ENCODE assay signal across 15 cellular contexts in the genomic region with DNA sequence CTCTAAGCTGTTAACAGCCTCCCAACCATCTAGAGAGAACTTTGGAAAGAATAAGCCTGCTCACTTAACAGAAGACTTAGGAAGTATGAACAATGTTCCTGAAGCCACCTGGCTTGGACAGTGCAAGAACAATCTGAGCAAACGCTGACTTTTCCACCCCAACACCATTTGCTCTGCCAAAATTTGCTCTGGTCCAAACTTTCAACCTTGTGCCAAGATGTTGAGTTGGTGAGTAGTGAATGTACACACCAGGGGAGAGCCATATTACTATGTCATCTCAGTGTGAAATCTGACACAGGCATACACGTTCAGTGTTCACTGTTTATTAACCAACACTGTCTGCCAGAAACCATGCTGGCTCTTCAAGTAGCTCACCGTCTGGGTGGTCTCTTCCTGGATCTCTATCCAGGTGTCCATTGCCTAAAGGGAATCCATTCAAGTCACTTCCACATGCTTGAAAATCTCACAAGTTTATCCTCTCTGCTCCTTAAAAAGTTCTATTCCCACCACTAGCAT.
DNase-seq lines count a peak whose midpoint lies in the region; ATAC-seq, FAIRE-seq and TF ChIP-seq lines count a peak whose summit lies in the region.
"Had no signal": no experiment of that assay in that cellular context is flagged by ENCODE, and none has a peak within 500 bp of the region (broad histone marks: within the 10 kb centered on the region; RNA-seq: fewer than 3 reads in every experiment).

No MANE protein-coding gene starts in this region.

- peaks cover 54% of the 10 kb centered on the region for H3K4me1 Mint-ChIP-seq in activated naive CD4-positive, alpha-beta T cell treated with anti-CD3 and anti-CD28 coated beads, Interleukin-2, amount 50 U/mL, for 24 hours
- H3K4me1 Mint-ChIP-seq in stimulated activated memory B cell treated with anti-CD40 and anti-IgM and Interleukin-4, amounts not matched to agents 10 μg/mL and 1 μg/mL and 100 μg/mL, for 72 hours = peaks cover 17% of the 10 kb centered on the region

- H3K36me3 Mint-ChIP-seq in activated naive CD4-positive, alpha-beta T cell treated with anti-CD3 and anti-CD28 coated beads, Interleukin-2, amount 50 U/mL, for 24 hours = peaks cover 1% of the 10 kb centered on the region
- peaks cover 0 to 16% of the 10 kb centered on the region in 2 donors for H3K36me3 Mint-ChIP-seq in activated naive CD4-positive, alpha-beta T cell treated with anti-CD3 and anti-CD28 coated beads, Interleukin-2, amount 50 U/mL, for 72 hours
- no peaks in the 10 kb centered on the region for H3K36me3 Mint-ChIP-seq in stimulated activated memory B cell treated with anti-CD40 and anti-IgM and Interleukin-4, amounts not matched to agents 10 μg/mL and 1 μg/mL and 100 μg/mL, for 72 hours

- no peak for TF ChIP-seq POLR2A in adrenal gland (IDR thresholded peaks at IDR 0.05)

- no peaks in the 10 kb centered on the region for H3K9me3 Mint-ChIP-seq in activated naive CD4-positive, alpha-beta T cell treated with anti-CD3 and anti-CD28 coated beads, Interleukin-2, amount 50 U/mL, for 24 hours
- peaks cover 0 to 10% of the 10 kb centered on the region in 2 donors for H3K9me3 Mint-ChIP-seq in activated naive CD4-positive, alpha-beta T cell treated with anti-CD3 and anti-CD28 coated beads, Interleukin-2, amount 50 U/mL, for 72 hours
- H3K9me3 Mint-ChIP-seq in stimulated activated memory B cell treated with anti-CD40 and anti-IgM and Interleukin-4, amounts not matched to agents 10 μg/mL and 1 μg/mL and 100 μg/mL, for 72 hours = no peaks in the 10 kb centered on the region

- H3K4me3 ChIP-seq in astrocyte of the cerebellum (ENCODE audit: low read depth, low read length) (no peak overlapping the region), adrenal gland (no peak overlapping the region)
- H3K4me3 ChIP-seq: sigmoid colon had no signal

- no peak for DNase-seq in activated naive CD4-positive, alpha-beta T cell treated with anti-CD3 and anti-CD28 coated beads, Interleukin-2, amount 50 U/mL, for 72 hours (ENCODE audit: low spot score in 2 of 2)
- DNase-seq in NCI-H2081 treated with DMSO at 0.1 percent for 48 hours (lab: John Stamatoyannopoulos, UW) = peak; percentile 97
- peak; percentile 55 for DNase-seq in astrocyte of the cerebellum (ENCODE audit: low read depth)
- no peak for DNase-seq in T-helper 9 cell
- DNase-seq in adrenal gland = no peak
- no peak for DNase-seq in HTR-8/SVneo (ENCODE audit: insufficient read length, low spot score)
- DNase-seq: activated CD4-positive, CD25-positive, alpha-beta regulatory T cell; central memory CD4-positive, alpha-beta T cell; glutamatergic neuron; NCI-H526; SIG-M5; sigmoid colon had no signal

- WGBS in adrenal gland, 4 donors = 78 to 83% (median 81%) methylated on average over 3 of the region's 3 CpGs

- peak overlapping the region; percentile 33 for H3K27ac Mint-ChIP-seq in activated naive CD4-positive, alpha-beta T cell treated with anti-CD3 and anti-CD28 coated beads, Interleukin-2, amount 50 U/mL, for 24 hours
- H3K27ac Mint-ChIP-seq in activated naive CD4-positive, alpha-beta T cell treated with anti-CD3 and anti-CD28 coated beads, Interleukin-2, amount 50 U/mL, for 72 hours = no peak overlapping the region
- H3K27ac Mint-ChIP-seq in stimulated activated memory B cell treated with anti-CD40 and anti-IgM and Interleukin-4, amounts not matched to agents 10 μg/mL and 1 μg/mL and 100 μg/mL, for 72 hours = peak overlapping the region; percentile 92

- no peaks in the 10 kb centered on the region for H3K4me1 ChIP-seq in adrenal gland (replicated peaks in 1 of 2)
- H3K4me1 ChIP-seq: sigmoid colon had no signal

- no peak overlapping the region for H3K27ac ChIP-seq in adrenal gland
- H3K27ac ChIP-seq: KMS-11, sigmoid colon had no signal

- ATAC-seq in activated naive CD4-positive, alpha-beta T cell treated with anti-CD3 and anti-CD28 coated beads, Interleukin-2, amount 50 U/mL, for 72 hours = no peak
- ATAC-seq in stimulated activated memory B cell treated with anti-CD40 and anti-IgM and Interleukin-4, amounts not matched to agents 10 μg/mL and 1 μg/mL and 100 μg/mL, for 72 hours = no peak

- H3K27me3 Mint-ChIP-seq in activated naive CD4-positive, alpha-beta T cell treated with anti-CD3 and anti-CD28 coated beads, Interleukin-2, amount 50 U/mL, for 24 hours = no peaks in the 10 kb centered on the region
- H3K27me3 Mint-ChIP-seq in stimulated activated memory B cell treated with anti-CD40 and anti-IgM and Interleukin-4, amounts not matched to agents 10 μg/mL and 1 μg/mL and 100 μg/mL, for 72 hours = no peaks in the 10 kb centered on the region

- no peak for TF ChIP-seq CTCF in astrocyte of the cerebellum (IDR thresholded peaks at IDR 0.05; ENCODE audit: low read depth, low read length, missing control alignments)
- no peak for TF ChIP-seq CTCF in adrenal gland (IDR thresholded peaks at IDR 0.05)

- no peaks in the 10 kb centered on the region for H3K27me3 ChIP-seq in adrenal gland
- H3K27me3 ChIP-seq: sigmoid colon had no signal

- in situ Hi-C loops in astrocyte of the cerebellum (cut with HindIII; ENCODE audit: low sequenced_read_pairs) = no loop called here

- H3K9me3 ChIP-seq in adrenal gland (replicated peaks in 1 of 3) = no peaks in the 10 kb centered on the region
- H3K9me3 ChIP-seq: sigmoid colon had no signal

- intact Hi-C loops in adrenal gland (cut with DNase I) = no loop called here

- H3K36me3 ChIP-seq in adrenal gland (replicated peaks in 1 of 2) = no peaks in the 10 kb centered on the region
- H3K36me3 ChIP-seq: sigmoid colon had no signal

- H3K4me3 Mint-ChIP-seq in activated naive CD4-positive, alpha-beta T cell treated with anti-CD3 and anti-CD28 coated beads, Interleukin-2, amount 50 U/mL, for 24 hours = peak overlapping the region; percentile 39
- no peak overlapping the region for H3K4me3 Mint-ChIP-seq in stimulated activated memory B cell treated with anti-CD40 and anti-IgM and Interleukin-4, amounts not matched to agents 10 μg/mL and 1 μg/mL and 100 μg/mL, for 72 hours

- no peak for FAIRE-seq in HTR-8/SVneo (lab: Jason Lieb, UNC)

Comparison
In these comparisons a context has a peak if more than half of its experiments do, and no peak if none do; other contexts are left out.
1. H3K27ac Mint-ChIP-seq: peak in activated naive CD4-positive, alpha-beta T cell treated with anti-CD3 and anti-CD28 coated beads, Interleukin-2, amount 50 U/mL, for 24 hours (single experiment) and stimulated activated memory B cell treated with anti-CD40 and anti-IgM and Interleukin-4, amounts not matched to agents 10 μg/mL and 1 μg/mL and 100 μg/mL, for 72 hours (single experiment); none in activated naive CD4-positive, alpha-beta T cell treated with anti-CD3 and anti-CD28 coated beads, Interleukin-2, amount 50 U/mL, for 72 hours (0 of 2).
2. DNase-seq: peak in NCI-H2081 treated with DMSO at 0.1 percent for 48 hours (single experiment) and astrocyte of the cerebellum (single experiment); none in activated naive CD4-positive, alpha-beta T cell treated with anti-CD3 and anti-CD28 coated beads, Interleukin-2, amount 50 U/mL, for 72 hours (0 of 2), T-helper 9 cell (single experiment), adrenal gland (0 of 7) and HTR-8/SVneo (single experiment).